29 cellular contexts compared by ENCODE assay signal in the genomic region with DNA sequence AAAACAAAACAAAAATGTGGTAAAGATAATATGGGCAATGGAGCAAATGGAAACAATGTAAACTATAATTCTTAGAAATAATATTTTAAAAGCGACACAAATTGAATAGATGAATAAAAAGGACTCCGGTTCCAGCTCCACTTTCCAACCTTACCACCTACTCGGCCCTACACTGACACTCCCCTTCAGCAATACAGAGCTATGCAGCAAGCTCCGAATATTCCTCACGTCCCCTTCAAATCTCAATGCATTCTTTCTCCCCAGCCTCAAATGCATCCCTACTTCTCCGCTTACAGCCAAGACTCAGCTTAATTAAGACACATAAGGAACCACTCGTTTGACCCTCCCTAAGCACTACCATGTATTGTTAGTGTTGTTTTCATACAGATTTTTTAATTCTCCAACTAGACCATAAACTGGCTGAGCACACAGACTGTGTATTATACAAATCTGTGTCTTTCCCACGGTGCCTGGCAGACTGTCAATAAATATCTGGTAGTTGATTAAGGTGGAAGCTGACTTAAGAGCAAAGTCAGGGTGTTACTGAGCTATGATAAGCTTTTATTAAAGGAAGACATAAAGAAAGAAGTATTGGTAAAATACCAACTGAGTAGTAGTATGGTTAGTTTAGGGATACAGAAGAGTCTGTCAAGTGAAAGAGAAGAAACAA.
"Had no signal": no experiment of that assay in that cellular context is flagged by ENCODE, and none has a peak within 500 bp of the region (broad histone marks: within the 10 kb centered on the region; RNA-seq: fewer than 3 reads in every experiment).

No MANE protein-coding gene starts in this region.

- H3K9me3 ChIP-seq: colonic mucosa, esophagus muscularis mucosa, gastroesophageal sphincter, heart right ventricle had no signal

- H3K4me3 ChIP-seq: colonic mucosa, esophagus muscularis mucosa, gastroesophageal sphincter, heart right ventricle had no signal

- H3K4me3 Mint-ChIP-seq: activated CD8-positive, alpha-beta T cell treated with anti-CD3 and anti-CD28 coated beads for 36 hours; activated naive CD8-positive, alpha-beta T cell; activated T-cell treated with anti-CD3 and anti-CD28 coated beads, Interleukin-2, amount 50 U/mL, for 4 hours; activated T-helper 17 cell treated with anti-CD3 and anti-CD28 coated beads, Interleukin-2, amount 50 U/mL, for 72 hours; T-helper 17 cell; T-helper 2 cell treated with Interferon-gamma antibody and Interleukin-4, amounts not matched to agents 5 μg/mL and 100 μg/mL, for 36 hours had no signal

- H3K27me3 Mint-ChIP-seq: activated CD8-positive, alpha-beta T cell treated with anti-CD3 and anti-CD28 coated beads for 36 hours; activated naive CD8-positive, alpha-beta T cell; activated T-helper 17 cell treated with anti-CD3 and anti-CD28 coated beads, Interleukin-2, amount 50 U/mL, for 72 hours; T-helper 17 cell had no signal

- H3K4me1 Mint-ChIP-seq: activated T-helper 17 cell treated with anti-CD3 and anti-CD28 coated beads, Interleukin-2, amount 50 U/mL, for 72 hours had no signal

- H3K36me3 ChIP-seq: colonic mucosa, esophagus muscularis mucosa, gastroesophageal sphincter, heart right ventricle had no signal

- ATAC-seq: activated CD8-positive, alpha-beta T cell treated with anti-CD3 and anti-CD28 coated beads for 36 hours; activated T-cell treated with anti-CD3 and anti-CD28 coated beads, Interleukin-2, amount 50 U/mL, for 4 hours; activated T-helper 17 cell treated with anti-CD3 and anti-CD28 coated beads, Interleukin-2, amount 50 U/mL, for 72 hours; foreskin keratinocyte; gastroesophageal sphincter; T-helper 17 cell had no signal

- DNase-seq: activated CD4-positive, alpha-beta T cell treated with anti-CD3 and anti-CD28 coated beads for 1 hour; activated CD4-positive, alpha-beta T cell treated with anti-CD3 and anti-CD28 coated beads for 48 hours; activated CD4-positive, alpha-beta T cell treated with anti-CD3 and anti-CD28 coated beads, Interleukin-2, amount 50 U/mL, for 1 hour; activated CD4-positive, alpha-beta T cell treated with anti-CD3 and anti-CD28 coated beads, Interleukin-2, amount 50 U/mL, for 48 hours; activated CD8-positive, alpha-beta memory T cell treated with anti-CD3 and anti-CD28 coated beads for 24 hours; activated CD8-positive, alpha-beta T cell treated with anti-CD3 and anti-CD28 coated beads for 36 hours; activated effector memory CD4-positive, alpha-beta T cell treated with Interleukin-2 at 50 U/mL for 16 hours; activated gamma-delta T cell treated with Interleukin-2 at 50 U/mL for 16 hours; activated naive CD4-positive, alpha-beta T cell treated with anti-CD3 and anti-CD28 coated beads, Interleukin-2, amount 50 U/mL, for 16 hours; activated naive CD4-positive, alpha-beta T cell treated with Interleukin-2 at 50 U/mL for 16 hours; activated T-cell treated with anti-CD3 and anti-CD28 coated beads, Interleukin-2, amount 50 U/mL, for 4 hours; amniotic stem cell; anterior cingulate cortex; central memory CD4-positive, alpha-beta T cell; cerebellar nuclear complex; colonic mucosa; effector CD8-positive, alpha-beta T cell; erythroblast; foreskin keratinocyte; heart right ventricle; T-helper 1 cell; T-helper 17 cell; T1000 had no signal

- H3K9me3 Mint-ChIP-seq: activated CD8-positive, alpha-beta T cell treated with anti-CD3 and anti-CD28 coated beads for 36 hours; activated T-cell treated with anti-CD3 and anti-CD28 coated beads, Interleukin-2, amount 50 U/mL, for 4 hours; activated T-helper 17 cell treated with anti-CD3 and anti-CD28 coated beads, Interleukin-2, amount 50 U/mL, for 72 hours; T-helper 2 cell treated with Interferon-gamma antibody and Interleukin-4, amounts not matched to agents 5 μg/mL and 100 μg/mL, for 36 hours had no signal

- FAIRE-seq: astrocyte had no signal

- H3K27ac Mint-ChIP-seq: activated CD8-positive, alpha-beta T cell treated with anti-CD3 and anti-CD28 coated beads for 36 hours; activated naive CD8-positive, alpha-beta T cell; activated T-helper 17 cell treated with anti-CD3 and anti-CD28 coated beads, Interleukin-2, amount 50 U/mL, for 72 hours; T-helper 17 cell; T-helper 2 cell treated with Interferon-gamma antibody and Interleukin-4, amounts not matched to agents 5 μg/mL and 100 μg/mL, for 36 hours had no signal

- H3K27me3 ChIP-seq: colonic mucosa, esophagus muscularis mucosa, foreskin keratinocyte, gastroesophageal sphincter, heart right ventricle had no signal

- H3K27ac ChIP-seq: colonic mucosa, esophagus muscularis mucosa, foreskin keratinocyte, gastroesophageal sphincter, heart right ventricle had no signal

- H3K4me1 ChIP-seq: colonic mucosa, foreskin keratinocyte had no signal
